Comparison of ENCODE assay signal across 8 cellular contexts in genomic region chr18:58671122-58671940, GRCh38. TPM values are rescaled to one million over a fixed set of nuclear protein-coding genes. Genes with fewer than 3 reads are reported as not detected.
DNase-seq lines count a peak whose midpoint lies in the region; ATAC-seq, FAIRE-seq and TF ChIP-seq lines count a peak whose summit lies in the region.

MALT1 (plus strand) TSS chr18:58671465; CDS start chr18:58671644, 179 bp downstream.

- peak within 1 kb of the TSS; percentile 94; the same call in 1 of the 2 replicates for H2AFZ ChIP-seq in Karpas-422 (ENCODE audit: low read length)

- H3K4me3 ChIP-seq in Karpas-422 (ENCODE audit: low read length) (peak within 1 kb of the TSS; percentile 82), esophagus squamous epithelium (peak within 1 kb of the TSS; percentile 70 to 97 (median 90))

- H3K79me2 ChIP-seq in Karpas-422 (ENCODE audit: low read length), result no peaks in the 10 kb centered on the region; the same call in 1 of the 2 replicates

- peak; percentile 78 for DNase-seq in DMS79 (lab: John Stamatoyannopoulos, UW)
- DNase-seq in Karpas-422, result peak; percentile 97
- DNase-seq in RCC 7860 (ENCODE audit: low spot score), result peak; percentile 83
- DNase-seq in activated T-cell treated with anti-CD3 and anti-CD28 coated beads, Interleukin-2, amount 50 U/mL, for 72 hours, result peak; percentile 93 to 97
- DNase-seq in esophagus squamous epithelium (lab: John Stamatoyannopoulos, UW), result peak; percentile 58
- DNase-seq in naive B cell, result peak; percentile 93

- H3K36me3 ChIP-seq in Karpas-422 (ENCODE audit: insufficient read depth, low read length) (no peaks in the 10 kb centered on the region), esophagus squamous epithelium (no peaks in the 10 kb centered on the region)

- TF ChIP-seq POLR2A in esophagus squamous epithelium (IDR thresholded peaks at IDR 0.05), result peak in 3 of 4 donors; percentile 93 to 96 (median 93)

- H3K27ac ChIP-seq in Karpas-422 (ENCODE audit: low read length), result peak within 1 kb of the TSS; percentile 63
- H3K27ac ChIP-seq in esophagus squamous epithelium, result peak within 1 kb of the TSS; percentile 91 to 100 (median 99)

- ATAC-seq in GM21786 (IDR thresholded peaks at IDR 0.05; ENCODE audit: unreplicated experiment) (peak; percentile 75), naive B cell (ENCODE audit: low read depth in 2 of 2) (peak; percentile 81 to 84)
- peak; percentile 84 to 87 for ATAC-seq in activated T-cell treated with anti-CD3 and anti-CD28 coated beads, Interleukin-2, amount 50 U/mL, for 72 hours (replicated peaks in 1 of 2)
- peak; percentile 95 for ATAC-seq in stimulated activated memory B cell treated with anti-CD40 and anti-IgM and Interleukin-4, amounts not matched to agents 10 μg/mL and 1 μg/mL and 100 μg/mL, for 72 hours

- 0 out of 2 replicates have a peak, but pooled peaks cover 4% of the 10 kb centered on the region for H3K27me3 ChIP-seq in Karpas-422 (ENCODE audit: low read length)
- no peaks in the 10 kb centered on the region for H3K27me3 ChIP-seq in esophagus squamous epithelium

- peaks cover 26% of the 10 kb centered on the region for H3K4me1 ChIP-seq in Karpas-422 (ENCODE audit: low read length)
- peaks cover 12 to 66% (median 20%) of the 10 kb centered on the region in 3 donors for H3K4me1 ChIP-seq in esophagus squamous epithelium

- peak in 1 of 6 experiments; percentile 25 for TF ChIP-seq CTCF in esophagus squamous epithelium (IDR thresholded peaks at IDR 0.05)

- peak within 1 kb of the TSS; percentile 97 for H3K4me3 Mint-ChIP-seq in activated T-cell treated with anti-CD3 and anti-CD28 coated beads, Interleukin-2, amount 50 U/mL, for 72 hours
- H3K4me3 Mint-ChIP-seq in naive B cell, result peak within 1 kb of the TSS; percentile 93 to 98 (median 96)
- peak within 1 kb of the TSS; percentile 98 for H3K4me3 Mint-ChIP-seq in stimulated activated memory B cell treated with anti-CD40 and anti-IgM and Interleukin-4, amounts not matched to agents 10 μg/mL and 1 μg/mL and 100 μg/mL, for 72 hours

- H3K4me2 ChIP-seq in Karpas-422 (ENCODE audit: low read depth, low read length, poor library complexity, severe bottlenecking), result peak within 1 kb of the TSS; percentile 87

- peak within 1 kb of the TSS; percentile 85 for H3K9ac ChIP-seq in Karpas-422 (ENCODE audit: low read length)

- peaks cover 22% of the 10 kb centered on the region for H4K20me1 ChIP-seq in Karpas-422 (ENCODE audit: insufficient read depth, low read depth, low read length)

- peak within 1 kb of the TSS; percentile 90 for H3K27ac Mint-ChIP-seq in activated T-cell treated with anti-CD3 and anti-CD28 coated beads, Interleukin-2, amount 50 U/mL, for 72 hours
- peak within 1 kb of the TSS; percentile 95 to 99 (median 96) for H3K27ac Mint-ChIP-seq in naive B cell
- H3K27ac Mint-ChIP-seq in stimulated activated memory B cell treated with anti-CD40 and anti-IgM and Interleukin-4, amounts not matched to agents 10 μg/mL and 1 μg/mL and 100 μg/mL, for 72 hours, result peak within 1 kb of the TSS; percentile 97

- H3K9me3 ChIP-seq in Karpas-422 (ENCODE audit: low read length) (no peaks in the 10 kb centered on the region), esophagus squamous epithelium (no peaks in the 10 kb centered on the region)

- H3K36me3 Mint-ChIP-seq in activated T-cell treated with anti-CD3 and anti-CD28 coated beads, Interleukin-2, amount 50 U/mL, for 72 hours (ENCODE audit: insufficient read depth in 2 of 2), result peaks cover 0 to 3% of the 10 kb centered on the region in 2 donors
- peaks cover 6 to 8% of the 10 kb centered on the region in 2 donors for H3K36me3 Mint-ChIP-seq in naive B cell
- peaks cover 22% of the 10 kb centered on the region for H3K36me3 Mint-ChIP-seq in stimulated activated memory B cell treated with anti-CD40 and anti-IgM and Interleukin-4, amounts not matched to agents 10 μg/mL and 1 μg/mL and 100 μg/mL, for 72 hours

- no CpG with 5 or more reads among the region's 98 CpGs for WGBS in esophagus squamous epithelium, 2 donors

- no peaks in the 10 kb centered on the region for H3K27me3 Mint-ChIP-seq in activated T-cell treated with anti-CD3 and anti-CD28 coated beads, Interleukin-2, amount 50 U/mL, for 72 hours (ENCODE audit: low read depth)
- H3K27me3 Mint-ChIP-seq in naive B cell, result no peaks in the 10 kb centered on the region
- no peaks in the 10 kb centered on the region for H3K27me3 Mint-ChIP-seq in stimulated activated memory B cell treated with anti-CD40 and anti-IgM and Interleukin-4, amounts not matched to agents 10 μg/mL and 1 μg/mL and 100 μg/mL, for 72 hours

- intact Hi-C loops in esophagus squamous epithelium (cut with DNase I), result no loop called here

- no peaks in the 10 kb centered on the region for H3K9me2 ChIP-seq in Karpas-422 (replicated peaks; ENCODE audit: insufficient read depth, low read length)

- H3K9me3 Mint-ChIP-seq in activated T-cell treated with anti-CD3 and anti-CD28 coated beads, Interleukin-2, amount 50 U/mL, for 72 hours, result no peaks in the 10 kb centered on the region
- H3K9me3 Mint-ChIP-seq in naive B cell, result no peaks in the 10 kb centered on the region
- H3K9me3 Mint-ChIP-seq in stimulated activated memory B cell treated with anti-CD40 and anti-IgM and Interleukin-4, amounts not matched to agents 10 μg/mL and 1 μg/mL and 100 μg/mL, for 72 hours, result no peaks in the 10 kb centered on the region

- H3K4me1 Mint-ChIP-seq in activated T-cell treated with anti-CD3 and anti-CD28 coated beads, Interleukin-2, amount 50 U/mL, for 72 hours (ENCODE audit: low read depth), result peaks cover 77% of the 10 kb centered on the region
- H3K4me1 Mint-ChIP-seq in naive B cell, result peaks cover 53 to 76% (median 64%) of the 10 kb centered on the region in 3 donors
- H3K4me1 Mint-ChIP-seq in stimulated activated memory B cell treated with anti-CD40 and anti-IgM and Interleukin-4, amounts not matched to agents 10 μg/mL and 1 μg/mL and 100 μg/mL, for 72 hours, result peaks cover 69% of the 10 kb centered on the region

- no peak for FAIRE-seq in RCC 7860 (lab: Jason Lieb, UNC)

RNA-seq across cellular contexts. Expression of gene MALT1, which starts in this region (rescaled TPM):
- total RNA-seq in Karpas-422 (2014; rRNA removed; shearing (Covaris generic); ENCODE audit: low replicate concordance), result 21.7 and 35.3 TPM in 2 replicates
- 10 to 100 TPM; 40.8 to 50.6 TPM for total RNA-seq in activated T-cell treated with anti-CD3 and anti-CD28 coated beads, Interleukin-2, amount 50 U/mL, for 72 hours
- total RNA-seq in esophagus squamous epithelium, result 10 to 100 TPM; 25.2 to 48.6 (median 30.7) TPM
- 10 to 100 TPM; 57.8 to 85.2 (median 63.0) TPM for polyA plus RNA-seq in naive B cell (ENCODE audit: low read depth in 6 of 6)

Comparison
In these comparisons a context has a peak if more than half of its experiments do, and no peak if none do; other contexts are left out.
1. Peak in every context shown above with its lines: DNase-seq, ATAC-seq, H3K4me3 ChIP-seq and H3K27ac ChIP-seq.